ENCODE assay signal across 1 cellular context in genomic region chr19:34306213-34306661, GRCh38.
TF ChIP-seq lines count a peak whose summit lies in the region.

No MANE protein-coding gene starts in this region.

TF ChIP-seq in HepG2, 621 proteins besides CTCF, POLR2A, EP300 and RAD21 (continued from another document and continues in another):
- TF ChIP-seq LRRFIP1 (CRISPR knock-in tag; conservative IDR thresholded peaks at IDR 0.05) (no peak), ZFP1 (CRISPR knock-in tag; IDR thresholded peaks at IDR 0.05) (0 out of 2 replicates have a peak, but pooled peaks have one; percentile 43), KDM5B (CRISPR knock-in tag; IDR thresholded peaks at IDR 0.05; ENCODE audit: borderline replicate concordance) (no peak), ZBTB38 (CRISPR knock-in tag; IDR thresholded peaks at IDR 0.05) (no peak), SMARCE1 (IDR thresholded peaks at IDR 0.05; ENCODE audit: borderline replicate concordance) (no peak), IRF1 (CRISPR knock-in tag; IDR thresholded peaks at IDR 0.05; ENCODE audit: low read depth) (no peak), ZBTB8A (CRISPR knock-in tag; IDR thresholded peaks at IDR 0.05; ENCODE audit: borderline replicate concordance, low read depth) (no peak), ZNF672 (CRISPR knock-in tag; IDR thresholded peaks at IDR 0.05) (no peak), REL (CRISPR knock-in tag; conservative IDR thresholded peaks at IDR 0.05) (no peak), ZBTB26 (CRISPR knock-in tag; IDR thresholded peaks at IDR 0.05; ENCODE audit: borderline replicate concordance) (peak; percentile 85; the same call in 1 of the 2 replicates), SMAD3 (CRISPR knock-in tag; IDR thresholded peaks at IDR 0.05) (no peak), CBFB (CRISPR knock-in tag; IDR thresholded peaks at IDR 0.05) (no peak), PAF1 (CRISPR knock-in tag; IDR thresholded peaks at IDR 0.05) (no peak), UBTF (CRISPR knock-in tag; IDR thresholded peaks at IDR 0.05) (no peak), ZNF576 (CRISPR knock-in tag; IDR thresholded peaks at IDR 0.05) (no peak), MATR3 (CRISPR knock-in tag; IDR thresholded peaks at IDR 0.05) (no peak), ZNF790 (CRISPR knock-in tag; IDR thresholded peaks at IDR 0.05; ENCODE audit: borderline replicate concordance) (no peak), ZNF382 (CRISPR knock-in tag; IDR thresholded peaks at IDR 0.05; ENCODE audit: borderline replicate concordance) (no peak), THAP7 (CRISPR knock-in tag; IDR thresholded peaks at IDR 0.05) (no peak), ZNF138 (CRISPR knock-in tag; IDR thresholded peaks at IDR 0.05; ENCODE audit: low read depth) (no peak), ZNF333 (CRISPR knock-in tag; IDR thresholded peaks at IDR 0.05; ENCODE audit: borderline replicate concordance) (no peak), SNAPC5 (CRISPR knock-in tag; IDR thresholded peaks at IDR 0.05; ENCODE audit: borderline replicate concordance) (no peak), JUND (CRISPR knock-in tag; IDR thresholded peaks at IDR 0.05) (no peak), ZNF530 (CRISPR knock-in tag; IDR thresholded peaks at IDR 0.05; ENCODE audit: low read depth) (no peak), PPARG (CRISPR knock-in tag; conservative IDR thresholded peaks at IDR 0.05) (no peak), KAT7 (CRISPR knock-in tag; IDR thresholded peaks at IDR 0.05; ENCODE audit: borderline replicate concordance) (no peak), SNAPC4 (CRISPR knock-in tag; IDR thresholded peaks at IDR 0.05) (no peak), ETS1 (CRISPR knock-in tag; IDR thresholded peaks at IDR 0.05) (no peak), PREB (CRISPR knock-in tag; IDR thresholded peaks at IDR 0.05) (no peak), ZNF556 (CRISPR knock-in tag; IDR thresholded peaks at IDR 0.05; ENCODE audit: borderline replicate concordance) (no peak), AKAP8 (CRISPR knock-in tag; IDR thresholded peaks at IDR 0.05) (no peak), PRDM4 (CRISPR knock-in tag; IDR thresholded peaks at IDR 0.05; ENCODE audit: borderline replicate concordance) (no peak), REXO4 (CRISPR knock-in tag; IDR thresholded peaks at IDR 0.05; ENCODE audit: borderline replicate concordance) (no peak), FOXO1 (CRISPR knock-in tag; IDR thresholded peaks at IDR 0.05) (0 out of 2 replicates have a peak, but pooled peaks have one; percentile 26), ZNF747 (CRISPR knock-in tag; IDR thresholded peaks at IDR 0.05; ENCODE audit: borderline replicate concordance) (peak; percentile 52; the same call in 1 of the 2 replicates), ZBTB46 (CRISPR knock-in tag; IDR thresholded peaks at IDR 0.05; ENCODE audit: borderline replicate concordance) (no peak), ZFP91 (CRISPR knock-in tag; IDR thresholded peaks at IDR 0.05; ENCODE audit: borderline replicate concordance) (no peak)
